Comparison of ENCODE assay signal across 1 cellular context in the genomic region with DNA sequence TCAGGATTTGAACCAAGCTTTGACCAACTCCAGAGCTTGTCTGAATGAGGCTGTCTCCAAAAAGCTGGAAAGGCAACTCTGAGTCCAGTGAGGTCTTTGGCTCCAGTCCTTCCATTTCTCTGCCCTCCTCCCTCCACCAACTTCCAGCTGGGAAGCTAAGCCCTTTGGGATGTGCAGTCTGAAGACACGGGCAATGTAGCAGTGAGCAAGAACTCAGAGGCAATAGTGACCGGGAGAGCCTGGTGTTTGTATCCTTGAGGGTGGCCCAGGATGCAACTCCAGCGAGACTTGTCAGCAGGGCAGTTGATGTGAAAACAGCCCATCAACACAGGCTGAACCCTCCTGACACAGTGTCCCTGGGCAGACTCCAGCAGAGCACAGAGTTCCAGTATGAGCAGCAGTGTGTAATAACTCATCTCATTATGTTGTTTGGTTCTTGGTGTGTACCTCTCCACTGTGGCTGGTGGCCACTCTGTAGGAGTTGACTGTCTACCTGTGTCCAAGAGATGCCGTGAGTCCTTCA.
TF ChIP-seq lines count a peak whose summit lies in the region.

No MANE protein-coding gene starts in this region.

TF ChIP-seq in HepG2, 621 proteins besides CTCF, POLR2A, EP300 and RAD21 (continued from another document):
- TF ChIP-seq ZNF790 (CRISPR knock-in tag; IDR thresholded peaks at IDR 0.05; ENCODE audit: borderline replicate concordance) (no peak), MAFF (IDR thresholded peaks at IDR 0.05; ENCODE audit: low read depth, low read length) (no peak), MEIS1 (CRISPR knock-in tag; IDR thresholded peaks at IDR 0.05; ENCODE audit: borderline replicate concordance) (no peak), ATAD3A (CRISPR knock-in tag; IDR thresholded peaks at IDR 0.05) (no peak), IRX3 (CRISPR knock-in tag; IDR thresholded peaks at IDR 0.05; ENCODE audit: borderline replicate concordance, low read depth) (no peak), ZNF124 (CRISPR knock-in tag; IDR thresholded peaks at IDR 0.05) (no peak), ZSCAN30 (CRISPR knock-in tag; IDR thresholded peaks at IDR 0.05) (no peak), ZNF282 (IDR thresholded peaks at IDR 0.05; ENCODE audit: partially characterized antibody) (no peak), ZNF788 (CRISPR knock-in tag; IDR thresholded peaks at IDR 0.05; ENCODE audit: borderline replicate concordance) (no peak)
- TF ChIP-seq, protein P1, sequence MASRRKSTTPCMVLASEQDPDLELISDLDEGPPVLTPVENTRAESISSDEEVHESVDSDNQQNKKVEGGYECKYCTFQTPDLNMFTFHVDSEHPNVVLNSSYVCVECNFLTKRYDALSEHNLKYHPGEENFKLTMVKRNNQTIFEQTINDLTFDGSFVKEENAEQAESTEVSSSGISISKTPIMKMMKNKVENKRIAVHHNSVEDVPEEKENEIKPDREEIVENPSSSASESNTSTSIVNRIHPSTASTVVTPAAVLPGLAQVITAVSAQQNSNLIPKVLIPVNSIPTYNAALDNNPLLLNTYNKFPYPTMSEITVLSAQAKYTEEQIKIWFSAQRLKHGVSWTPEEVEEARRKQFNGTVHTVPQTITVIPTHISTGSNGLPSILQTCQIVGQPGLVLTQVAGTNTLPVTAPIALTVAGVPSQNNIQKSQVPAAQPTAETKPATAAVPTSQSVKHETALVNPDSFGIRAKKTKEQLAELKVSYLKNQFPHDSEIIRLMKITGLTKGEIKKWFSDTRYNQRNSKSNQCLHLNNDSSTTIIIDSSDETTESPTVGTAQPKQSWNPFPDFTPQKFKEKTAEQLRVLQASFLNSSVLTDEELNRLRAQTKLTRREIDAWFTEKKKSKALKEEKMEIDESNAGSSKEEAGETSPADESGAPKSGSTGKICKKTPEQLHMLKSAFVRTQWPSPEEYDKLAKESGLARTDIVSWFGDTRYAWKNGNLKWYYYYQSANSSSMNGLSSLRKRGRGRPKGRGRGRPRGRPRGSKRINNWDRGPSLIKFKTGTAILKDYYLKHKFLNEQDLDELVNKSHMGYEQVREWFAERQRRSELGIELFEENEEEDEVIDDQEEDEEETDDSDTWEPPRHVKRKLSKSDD (CRISPR knock-in tag; IDR thresholded peaks at IDR 0.05; ENCODE audit: low read depth): no peak
- TF ChIP-seq, protein P2, sequence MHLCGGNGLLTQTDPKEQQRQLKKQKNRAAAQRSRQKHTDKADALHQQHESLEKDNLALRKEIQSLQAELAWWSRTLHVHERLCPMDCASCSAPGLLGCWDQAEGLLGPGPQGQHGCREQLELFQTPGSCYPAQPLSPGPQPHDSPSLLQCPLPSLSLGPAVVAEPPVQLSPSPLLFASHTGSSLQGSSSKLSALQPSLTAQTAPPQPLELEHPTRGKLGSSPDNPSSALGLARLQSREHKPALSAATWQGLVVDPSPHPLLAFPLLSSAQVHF (CRISPR knock-in tag; IDR thresholded peaks at IDR 0.05): no peak
TF ChIP-seq in HepG2: peak in this region for 0.
